ENCODE assay signal across 30 cellular contexts in genomic region chr2:240576036-240576435, GRCh38. TPM values are rescaled to one million over a fixed set of nuclear protein-coding genes. Genes with fewer than 3 reads are reported as not detected.
"Had no signal": no experiment of that assay in that cellular context is flagged by ENCODE, and none has a peak within 500 bp of the region (broad histone marks: within the 10 kb centered on the region; RNA-seq: fewer than 3 reads in every experiment).

No MANE protein-coding gene starts in this region.

- H3K4me1 ChIP-seq: neural progenitor cell, parathyroid adenoma had no signal

- H3K9me3 ChIP-seq: right lobe of liver, stomach, thyroid gland, vagina had no signal

- H3K9ac ChIP-seq: neural progenitor cell, parathyroid adenoma had no signal

- ATAC-seq: foreskin keratinocyte, heart right ventricle, left colon, left ventricle myocardium superior, natural killer cell, right lobe of liver had no signal

- H3K4me3 ChIP-seq: coronary artery, heart right ventricle, lung, neural progenitor cell, right lobe of liver, stomach, thyroid gland, vagina had no signal

- H3K27me3 Mint-ChIP-seq: memory B cell, progenitor cell of endocrine pancreas had no signal

- H3K36me3 Mint-ChIP-seq: natural killer cell had no signal

- DNase-seq: dermis blood vessel endothelial cell; effector memory CD4-positive, alpha-beta T cell; erythroblast; foreskin keratinocyte; hippocampal formation; kidney glomerular epithelial cell; left colon; natural killer cell; small intestine; stimulated activated CD4-positive, alpha-beta T cell treated with anti-CD3 and anti-CD28 coated beads, Interleukin-12 subunit alpha, Interleukin-12 subunit beta, amount 100 ng/mL, for 4 hours; stimulated activated CD4-positive, alpha-beta T cell treated with anti-CD3 and anti-CD28 coated beads, Interleukin-1b, Interleukin-23, amount 100 ng/mL, for 48 hours; stimulated activated CD4-positive, alpha-beta T cell treated with anti-CD3 and anti-CD28 coated beads, Interleukin-4, amount 100 ng/mL, for 1 hour; stimulated activated CD8-positive, alpha-beta memory T cell treated with anti-CD3 and anti-CD28 coated beads, Interleukin-4, amount 100 ng/mL, for 48 hours; stimulated activated naive CD4-positive, alpha-beta T cell treated with Interleukin-2 at 50 U/mL for 16 hours; stomach; thyroid gland; trophoblast cell had no signal

- H3K9me3 Mint-ChIP-seq: memory B cell, natural killer cell, neural progenitor cell had no signal

- FAIRE-seq: endothelial cell of umbilical vein, islet of Langerhans, small intestine had no signal

- H3K4me3 Mint-ChIP-seq: memory B cell, natural killer cell, neural progenitor cell had no signal

- H3K36me3 ChIP-seq: neural progenitor cell had no signal

- H3K27me3 ChIP-seq: foreskin keratinocyte, heart right ventricle, neural progenitor cell, right lobe of liver, stomach, thyroid gland, vagina had no signal

- H3K27ac Mint-ChIP-seq: memory B cell, natural killer cell, neural progenitor cell, progenitor cell of endocrine pancreas had no signal

- H3K27ac ChIP-seq: coronary artery, foreskin keratinocyte, heart right ventricle, neural progenitor cell, parathyroid adenoma, right lobe of liver, thyroid gland, vagina had no signal

RNA-seq across cellular contexts. Expression of gene GPR35, which starts 49.2 kb away (rescaled TPM):
- polyA plus RNA-seq: fibroblast of lung had no signal
